1 cellular context compared by ENCODE assay signal in the genomic region with DNA sequence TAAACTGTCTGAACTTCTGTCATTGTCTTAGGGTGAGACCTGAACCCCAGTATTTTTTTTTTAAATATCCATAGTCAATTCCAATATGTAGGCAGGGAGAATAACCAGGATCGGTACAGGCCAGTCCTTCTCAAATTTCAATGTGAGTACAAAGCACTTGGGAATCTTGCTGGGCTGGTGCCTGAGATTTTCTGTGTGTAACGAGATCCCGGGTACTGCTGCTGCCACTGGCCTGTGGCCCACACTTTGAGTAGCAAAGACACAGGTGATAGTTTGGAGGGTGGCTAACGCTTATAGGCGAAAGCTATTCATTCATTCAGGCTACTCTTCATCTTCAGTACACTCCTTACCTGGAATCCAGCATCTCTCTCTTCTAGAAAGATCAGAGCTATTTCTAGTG.
TF ChIP-seq lines count a peak whose summit lies in the region.

No MANE protein-coding gene starts in this region.

TF ChIP-seq in WTC11, 78 proteins besides CTCF, POLR2A, EP300 and RAD21 (continued from another document):
- TF ChIP-seq FOXP4 (CRISPR knock-in tag; IDR thresholded peaks at IDR 0.05) (no peak), SMAD3 (CRISPR knock-in tag; IDR thresholded peaks at IDR 0.05; ENCODE audit: borderline replicate concordance) (no peak)
